Comparison of ENCODE assay signal across 33 cellular contexts in genomic region chr19:56150358-56150757, GRCh38. TPM values are rescaled to one million over a fixed set of nuclear protein-coding genes. Genes with fewer than 3 reads are reported as not detected.
"Had no signal": no experiment of that assay in that cellular context is flagged by ENCODE, and none has a peak within 500 bp of the region (broad histone marks: within the 10 kb centered on the region; RNA-seq: fewer than 3 reads in every experiment).

No MANE protein-coding gene starts in this region.

- H3K9me3 ChIP-seq: body of pancreas, lower lobe of right lung, mucosa of descending colon, SJSA1, thoracic aorta had no signal

- DNase-seq: activated CD4-positive, alpha-beta T cell treated with anti-CD3 and anti-CD28 coated beads, Interleukin-2, amount 50 U/mL, for 48 hours; activated CD8-positive, alpha-beta memory T cell treated with anti-CD3 and anti-CD28 coated beads, Interleukin-2, amount 50 U/mL, for 48 hours; activated naive CD4-positive, alpha-beta T cell treated with anti-CD3 and anti-CD28 coated beads, Interleukin-2, amount 10 ng/mL, durations not matched to agents 7 days and 5 days; activated naive CD8-positive, alpha-beta T cell treated with anti-CD3 and anti-CD28 coated beads, Interleukin-2, amount 50 U/mL, for 24 hours; activated T-cell treated with anti-CD3 and anti-CD28 coated beads, Interleukin-2, amount 50 U/mL, for 48 hours; body of pancreas; effector CD4-positive, alpha-beta T cell; erythroblast; foreskin fibroblast; hypothalamus; lower lobe of right lung; mesendoderm; mucosa of descending colon; retina; stimulated activated CD8-positive, alpha-beta memory T cell treated with anti-CD3 and anti-CD28 coated beads, Interleukin-4, amount 100 ng/mL, for 48 hours; stimulated activated naive CD4-positive, alpha-beta T cell; T1000 had no signal

- FAIRE-seq: endometrium, islet of Langerhans had no signal

- ATAC-seq: activated naive CD8-positive, alpha-beta T cell treated with anti-CD3 and anti-CD28 coated beads, Interleukin-2, amount 50 U/mL, for 24 hours; body of pancreas; lower lobe of right lung; mucosa of descending colon; WTC11 had no signal

- H3K27ac ChIP-seq: cardiac muscle cell, lower lobe of right lung, SJSA1, skin epidermis, thoracic aorta had no signal

- H3K4me3 Mint-ChIP-seq: activated naive CD4-positive, alpha-beta T cell treated with anti-CD3 and anti-CD28 coated beads, Interleukin-2, amount 10 ng/mL, durations not matched to agents 7 days and 5 days; activated naive CD8-positive, alpha-beta T cell treated with anti-CD3 and anti-CD28 coated beads, Interleukin-2, amount 50 U/mL, for 24 hours; dendritic cell treated with granulocyte-macrophage colony-stimulating factor and Interleukin-4, amounts not matched to agents 40 ng/mL and 50 ng/mL, for 4 days; neural crest cell; T-helper 1 cell treated with Interleukin-12 subunit alpha and Interleukin-12 subunit beta and Interleukin-4 antibody, amounts not matched to agents 30 μg/mL and 1 μg/mL, for 36 hours; type B pancreatic cell; WTC11 had no signal

- H3K27me3 ChIP-seq: body of pancreas, cardiac muscle cell, SJSA1 had no signal

- H3K4me1 ChIP-seq: SJSA1 had no signal

- H3K27ac Mint-ChIP-seq: activated naive CD4-positive, alpha-beta T cell treated with anti-CD3 and anti-CD28 coated beads, Interleukin-2, amount 10 ng/mL, durations not matched to agents 7 days and 5 days; activated naive CD8-positive, alpha-beta T cell treated with anti-CD3 and anti-CD28 coated beads, Interleukin-2, amount 50 U/mL, for 24 hours; dendritic cell treated with granulocyte-macrophage colony-stimulating factor and Interleukin-4, amounts not matched to agents 40 ng/mL and 50 ng/mL, for 4 days; T-helper 1 cell treated with Interleukin-12 subunit alpha and Interleukin-12 subunit beta and Interleukin-4 antibody, amounts not matched to agents 30 μg/mL and 1 μg/mL, for 36 hours; type B pancreatic cell; WTC11 had no signal

- H3K4me3 ChIP-seq: body of pancreas, cardiac muscle cell, lower lobe of right lung, mucosa of descending colon, SJSA1, skin epidermis, thoracic aorta had no signal

- H3K27me3 Mint-ChIP-seq: activated naive CD4-positive, alpha-beta T cell treated with anti-CD3 and anti-CD28 coated beads, Interleukin-2, amount 10 ng/mL, durations not matched to agents 7 days and 5 days; activated naive CD8-positive, alpha-beta T cell treated with anti-CD3 and anti-CD28 coated beads, Interleukin-2, amount 50 U/mL, for 24 hours; dendritic cell treated with granulocyte-macrophage colony-stimulating factor and Interleukin-4, amounts not matched to agents 40 ng/mL and 50 ng/mL, for 4 days; type B pancreatic cell had no signal

- H3K9me3 Mint-ChIP-seq: activated naive CD4-positive, alpha-beta T cell treated with anti-CD3 and anti-CD28 coated beads, Interleukin-2, amount 10 ng/mL, durations not matched to agents 7 days and 5 days; activated naive CD8-positive, alpha-beta T cell treated with anti-CD3 and anti-CD28 coated beads, Interleukin-2, amount 50 U/mL, for 24 hours; dendritic cell treated with granulocyte-macrophage colony-stimulating factor and Interleukin-4, amounts not matched to agents 40 ng/mL and 50 ng/mL, for 4 days; neural crest cell; T-helper 1 cell treated with Interleukin-12 subunit alpha and Interleukin-12 subunit beta and Interleukin-4 antibody, amounts not matched to agents 30 μg/mL and 1 μg/mL, for 36 hours; type B pancreatic cell had no signal

RNA-seq across cellular contexts. Expression of gene GALP, which starts 25.4 kb away (rescaled TPM):
- total RNA-seq: activated CD8-positive, alpha-beta memory T cell treated with anti-CD3 and anti-CD28 coated beads for 36 hours; body of pancreas; fibroblast of lung; glomerular endothelial cell; lower lobe of right lung; mucosa of descending colon; omental fat pad; posterior vena cava; SJSA1; thoracic aorta; WTC11 had no signal
- polyA plus RNA-seq: cardiac muscle cell, fibroblast of lung had no signal

RNA-seq across cellular contexts. Expression of gene ZSCAN5B, which starts 47.2 kb away (rescaled TPM):
- total RNA-seq: activated CD8-positive, alpha-beta memory T cell treated with anti-CD3 and anti-CD28 coated beads for 36 hours; body of pancreas; cardiac muscle cell; fibroblast of lung; glomerular endothelial cell; lower lobe of right lung; mucosa of descending colon; neural crest cell; omental fat pad; posterior vena cava; SJSA1; thoracic aorta; WTC11 had no signal
- polyA plus RNA-seq: cardiac muscle cell, fibroblast of lung had no signal

RNA-seq across cellular contexts. Expression of gene ZSCAN5C, which starts 51.7 kb away (rescaled TPM):
- total RNA-seq: activated CD8-positive, alpha-beta memory T cell treated with anti-CD3 and anti-CD28 coated beads for 36 hours; body of pancreas; cardiac muscle cell; fibroblast of lung; glomerular endothelial cell; lower lobe of right lung; mucosa of descending colon; neural crest cell; omental fat pad; posterior vena cava; SJSA1; thoracic aorta; WTC11 had no signal
- polyA plus RNA-seq: cardiac muscle cell, fibroblast of lung had no signal
